1 cellular context compared by ENCODE assay signal in the genomic region with DNA sequence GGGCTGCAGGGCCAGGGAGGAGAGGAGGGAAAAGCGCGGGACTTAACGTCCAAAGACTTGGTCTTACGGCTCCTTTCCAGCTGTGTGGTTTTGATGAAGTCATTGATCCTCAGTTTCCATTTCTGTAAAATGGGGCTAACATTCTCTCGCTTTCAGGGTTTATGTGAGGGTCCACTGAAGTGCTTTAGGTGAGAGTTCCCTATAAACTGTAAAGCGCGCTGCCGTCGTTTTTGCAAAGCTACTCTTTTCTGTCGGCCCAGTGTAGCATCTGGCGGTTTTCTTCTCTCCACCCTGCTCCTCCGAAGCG.
TF ChIP-seq lines count a peak whose summit lies in the region.

No MANE protein-coding gene starts in this region.

TF ChIP-seq in GM12878, 131 proteins besides CTCF, POLR2A, EP300 and RAD21:
- peak; percentile 20; the same call in 1 of the 2 replicates for TF ChIP-seq RUNX3 (IDR thresholded peaks at IDR 0.05; ENCODE audit: low read length)
- 0 out of 2 replicates have a peak, but pooled peaks have one; percentile 0 for TF ChIP-seq GATAD2B (conservative IDR thresholded peaks at IDR 0.05; ENCODE audit: low read depth)
- TF ChIP-seq, protein P1, sequence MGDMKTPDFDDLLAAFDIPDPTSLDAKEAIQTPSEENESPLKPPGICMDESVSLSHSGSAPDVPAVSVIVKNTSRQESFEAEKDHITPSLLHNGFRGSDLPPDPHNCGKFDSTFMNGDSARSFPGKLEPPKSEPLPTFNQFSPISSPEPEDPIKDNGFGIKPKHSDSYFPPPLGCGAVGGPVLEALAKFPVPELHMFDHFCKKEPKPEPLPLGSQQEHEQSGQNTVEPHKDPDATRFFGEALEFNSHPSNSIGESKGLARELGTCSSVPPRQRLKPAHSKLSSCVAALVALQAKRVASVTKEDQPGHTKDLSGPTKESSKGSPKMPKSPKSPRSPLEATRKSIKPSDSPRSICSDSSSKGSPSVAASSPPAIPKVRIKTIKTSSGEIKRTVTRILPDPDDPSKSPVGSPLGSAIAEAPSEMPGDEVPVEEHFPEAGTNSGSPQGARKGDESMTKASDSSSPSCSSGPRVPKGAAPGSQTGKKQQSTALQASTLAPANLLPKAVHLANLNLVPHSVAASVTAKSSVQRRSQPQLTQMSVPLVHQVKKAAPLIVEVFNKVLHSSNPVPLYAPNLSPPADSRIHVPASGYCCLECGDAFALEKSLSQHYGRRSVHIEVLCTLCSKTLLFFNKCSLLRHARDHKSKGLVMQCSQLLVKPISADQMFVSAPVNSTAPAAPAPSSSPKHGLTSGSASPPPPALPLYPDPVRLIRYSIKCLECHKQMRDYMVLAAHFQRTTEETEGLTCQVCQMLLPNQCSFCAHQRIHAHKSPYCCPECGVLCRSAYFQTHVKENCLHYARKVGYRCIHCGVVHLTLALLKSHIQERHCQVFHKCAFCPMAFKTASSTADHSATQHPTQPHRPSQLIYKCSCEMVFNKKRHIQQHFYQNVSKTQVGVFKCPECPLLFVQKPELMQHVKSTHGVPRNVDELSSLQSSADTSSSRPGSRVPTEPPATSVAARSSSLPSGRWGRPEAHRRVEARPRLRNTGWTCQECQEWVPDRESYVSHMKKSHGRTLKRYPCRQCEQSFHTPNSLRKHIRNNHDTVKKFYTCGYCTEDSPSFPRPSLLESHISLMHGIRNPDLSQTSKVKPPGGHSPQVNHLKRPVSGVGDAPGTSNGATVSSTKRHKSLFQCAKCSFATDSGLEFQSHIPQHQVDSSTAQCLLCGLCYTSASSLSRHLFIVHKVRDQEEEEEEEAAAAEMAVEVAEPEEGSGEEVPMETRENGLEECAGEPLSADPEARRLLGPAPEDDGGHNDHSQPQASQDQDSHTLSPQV (IDR thresholded peaks at IDR 0.05) = no peak
- TF ChIP-seq MEF2B (IDR thresholded peaks at IDR 0.05; ENCODE audit: partially characterized antibody, poor library complexity, severe bottlenecking) = no peak
- TF ChIP-seq SMARCA5 (IDR thresholded peaks at IDR 0.05) = 0 out of 2 replicates have a peak, but pooled peaks have one; percentile 52
- peak; percentile 56 for TF ChIP-seq E2F8 (IDR thresholded peaks at IDR 0.05; ENCODE audit: low read depth, partially characterized antibody)
